Comparison of ENCODE assay signal across 8 cellular contexts in genomic region chr10:25226775-25227682, GRCh38. TPM values are rescaled to one million over a fixed set of nuclear protein-coding genes. Genes with fewer than 3 reads are reported as not detected.
A peak's percentile ranks its signal among the peaks of the same experiment; 100 is the strongest.
DNase-seq lines count a peak whose midpoint lies in the region; ATAC-seq and TF ChIP-seq lines count a peak whose summit lies in the region.

No MANE protein-coding gene starts in this region.

- H2BK5ac ChIP-seq in mesendoderm (ENCODE audit: low read length): no peak overlapping the region

- H3K27me3 ChIP-seq in HAP-1 (ENCODE audit: low read depth) (no peaks in the 10 kb centered on the region; the same call in 1 of the 2 replicates), OCI-LY3 (ENCODE audit: low read depth, low read length) (no peaks in the 10 kb centered on the region), mesendoderm (ENCODE audit: insufficient read depth, low read length, poor library complexity) (no peaks in the 10 kb centered on the region)

- TF ChIP-seq CTCF in OCI-LY3 (IDR thresholded peaks at IDR 0.05; ENCODE audit: low read depth, low read length): peak; percentile 51

- no peak overlapping the region for H4K8ac ChIP-seq in mesendoderm (ENCODE audit: low read depth, low read length)

- H3K27ac ChIP-seq in OCI-LY3 (ENCODE audit: low read length) (no peak overlapping the region), mesendoderm (ENCODE audit: low read depth, low read length) (no peak overlapping the region)

- no peak overlapping the region for H3K23ac ChIP-seq in mesendoderm (ENCODE audit: low read length)

- no peak overlapping the region for H2BK120ac ChIP-seq in mesendoderm (ENCODE audit: low read depth, low read length)

- no peak overlapping the region for H2AFZ ChIP-seq in OCI-LY3 (ENCODE audit: low read depth, low read length)

- no peak overlapping the region for H3K4me2 ChIP-seq in OCI-LY3 (ENCODE audit: low read length)
- no peak overlapping the region for H3K4me2 ChIP-seq in mesendoderm (ENCODE audit: low read length)

- no peak overlapping the region for H3K18ac ChIP-seq in mesendoderm (ENCODE audit: low read length)

- H3K79me2 ChIP-seq in OCI-LY3 (ENCODE audit: low read length) (no peaks in the 10 kb centered on the region), mesendoderm (ENCODE audit: control insufficient read depth, insufficient read depth, low read length) (no peaks in the 10 kb centered on the region)

- H3K4me3 ChIP-seq in HAP-1 (no peak overlapping the region), OCI-LY3 (ENCODE audit: low read length) (no peak overlapping the region), mesendoderm (ENCODE audit: low read length) (no peak overlapping the region)

- DNase-seq in NCI-H2081 (lab: John Stamatoyannopoulos, UW): peak; percentile 47 to 55
- DNase-seq in NCI-H2081 treated with DMSO at 0.1 percent for 48 hours (lab: John Stamatoyannopoulos, UW): no peak
- DNase-seq in HAP-1 (ENCODE audit: low spot score in 2 of 2): peak; percentile 62 to 66
- DNase-seq in ecto neural progenitor cell (ENCODE audit: low spot score): peak; percentile 51
- peak; percentile 72 for DNase-seq in mesendoderm
- DNase-seq in 8988T: no peak

- H3K56ac ChIP-seq in mesendoderm (ENCODE audit: low read length): no peak overlapping the region

- no peaks in the 10 kb centered on the region for H4K20me1 ChIP-seq in OCI-LY3 (ENCODE audit: insufficient read depth, low read length)

- H3K9me3 ChIP-seq in HAP-1 (no peaks in the 10 kb centered on the region), OCI-LY3 (ENCODE audit: insufficient read depth, low read length) (no peaks in the 10 kb centered on the region)

- in situ Hi-C loops in HAP-1 (cut with MboI; ENCODE audit: low sequenced_read_pairs): no loop called here

- H3K4me1 ChIP-seq in HAP-1: no peaks in the 10 kb centered on the region
- no peaks in the 10 kb centered on the region for H3K4me1 ChIP-seq in OCI-LY3 (ENCODE audit: low read length)
- no peaks in the 10 kb centered on the region for H3K4me1 ChIP-seq in mesendoderm (ENCODE audit: control insufficient read depth, low read depth, low read length)

- H2BK15ac ChIP-seq in mesendoderm (replicated peaks; ENCODE audit: low read depth): no peak overlapping the region

- no peak for ATAC-seq in HG03571 (IDR thresholded peaks at IDR 0.05; ENCODE audit: unreplicated experiment)

- H3K36me3 ChIP-seq in HAP-1 (replicated peaks) (no peaks in the 10 kb centered on the region), OCI-LY3 (replicated peaks; ENCODE audit: low read depth, low read length) (no peaks in the 10 kb centered on the region), mesendoderm (ENCODE audit: control insufficient read depth, insufficient read depth, low read length) (no peaks in the 10 kb centered on the region)

- H4K5ac ChIP-seq in mesendoderm (ENCODE audit: low read length): no peak overlapping the region

- no peak overlapping the region for H3K4ac ChIP-seq in mesendoderm (ENCODE audit: low read depth, low read length)

- no peak overlapping the region for H2AK5ac ChIP-seq in mesendoderm (ENCODE audit: low read length)

- no peaks in the 10 kb centered on the region for H3K79me1 ChIP-seq in mesendoderm (ENCODE audit: low read length)

- WGBS in mesendoderm (ENCODE audit: extremely low coverage, insufficient coverage, low lambda C conversion rate): no CpG with 5 or more reads among the region's 7 CpGs

- no peak overlapping the region for H3K9ac ChIP-seq in OCI-LY3 (ENCODE audit: low read length)
- H3K9ac ChIP-seq in mesendoderm (ENCODE audit: low read length): no peak overlapping the region

RNA-seq across cellular contexts. Expression of gene GPR158, which starts 52.2 kb away (rescaled TPM):
- polyA plus RNA-seq in mesendoderm (2013, experiment 1 of 2): 0.18 TPM
- polyA plus RNA-seq in mesendoderm (2013, experiment 2 of 2): 0.18 TPM

Comparison
In these comparisons a context has a peak if more than half of its experiments do, and no peak if none do; other contexts are left out.
1. DNase-seq: peak in NCI-H2081 (2 of 2), HAP-1 (2 of 2), ecto neural progenitor cell (single experiment) and mesendoderm (single experiment); none in NCI-H2081 treated with DMSO at 0.1 percent for 48 hours (single experiment) and 8988T (single experiment).